In the genomic region with DNA sequence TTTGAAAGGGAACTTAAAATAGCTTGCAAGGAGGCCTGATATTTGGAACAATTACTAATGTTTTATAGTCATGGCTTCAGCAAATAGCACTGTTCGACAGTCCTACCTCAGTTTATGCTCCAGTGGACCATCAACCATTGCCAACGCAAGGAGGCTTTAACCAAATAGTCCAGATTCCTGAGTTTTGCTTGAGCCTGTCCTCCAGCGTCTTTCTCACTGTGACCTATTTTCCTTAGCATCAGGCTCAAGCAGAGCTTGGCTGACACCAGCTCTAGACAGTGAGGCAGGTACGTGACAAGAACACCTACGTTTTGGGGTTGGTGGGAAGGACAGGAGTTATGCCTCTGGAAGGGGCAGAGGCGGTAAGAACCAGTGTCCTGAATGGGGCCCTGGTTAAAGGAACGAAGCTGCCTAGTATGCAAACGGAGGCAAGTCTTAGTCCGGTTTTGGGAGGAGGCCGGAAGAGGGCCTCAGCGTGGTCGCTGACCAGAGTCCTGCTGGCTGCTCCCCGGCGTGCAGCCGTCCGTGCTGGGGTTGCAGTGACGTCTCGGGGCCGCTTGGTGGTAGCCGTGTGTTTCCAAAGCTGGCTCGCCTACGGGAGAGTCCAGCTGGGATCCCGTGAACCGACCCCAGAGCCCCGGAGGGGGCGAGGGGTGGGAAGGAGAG, we compare ENCODE assay signal across 1 cellular context.
TF ChIP-seq lines count a peak whose summit lies in the region.

No MANE protein-coding gene starts in this region.

TF ChIP-seq in HepG2, 621 proteins besides CTCF, POLR2A, EP300 and RAD21 (continues in another document):
- TF ChIP-seq PHF20 (CRISPR knock-in tag; IDR thresholded peaks at IDR 0.05) (no peak), ELF1 (CRISPR knock-in tag; IDR thresholded peaks at IDR 0.05) (peak; percentile 40; the same call in 1 of the 2 replicates), PCBP2 (optimal IDR thresholded peaks at IDR 0.05; ENCODE audit: low read depth, low read length, poor library complexity, severe bottlenecking) (no peak), MAF1 (CRISPR knock-in tag; IDR thresholded peaks at IDR 0.05; ENCODE audit: borderline replicate concordance) (0 out of 2 replicates have a peak, but pooled peaks have one; percentile 52), AKAP8 (CRISPR knock-in tag; IDR thresholded peaks at IDR 0.05) (no peak), ZNF788 (CRISPR knock-in tag; IDR thresholded peaks at IDR 0.05; ENCODE audit: borderline replicate concordance) (no peak), ZNF230 (CRISPR knock-in tag; IDR thresholded peaks at IDR 0.05) (no peak), KDM3A (CRISPR knock-in tag; IDR thresholded peaks at IDR 0.05; ENCODE audit: low read depth) (peak; percentile 72; the same call in 1 of the 2 replicates), ZSCAN21 (CRISPR knock-in tag; IDR thresholded peaks at IDR 0.05; ENCODE audit: borderline replicate concordance) (no peak; the same call in 1 of the 2 replicates), ZNF333 (CRISPR knock-in tag; IDR thresholded peaks at IDR 0.05; ENCODE audit: borderline replicate concordance) (peak; percentile 18; the same call in 1 of the 2 replicates), NKX3-1 (CRISPR knock-in tag; IDR thresholded peaks at IDR 0.05) (no peak), SCMH1 (CRISPR knock-in tag; IDR thresholded peaks at IDR 0.05; ENCODE audit: borderline replicate concordance) (no peak), YY1 (IDR thresholded peaks at IDR 0.05; ENCODE audit: insufficient read depth, insufficient replicate concordance, low read depth, low read length) (peak; percentile 11), ZBTB3 (CRISPR knock-in tag; IDR thresholded peaks at IDR 0.05; ENCODE audit: borderline replicate concordance, low read depth) (no peak), DR1 (CRISPR knock-in tag; IDR thresholded peaks at IDR 0.05) (peak; percentile 39; the same call in 1 of the 2 replicates), MYC (CRISPR knock-in tag; IDR thresholded peaks at IDR 0.05; ENCODE audit: borderline replicate concordance) (peak; percentile 41; the same call in 1 of the 2 replicates), ZNF777 (CRISPR knock-in tag; IDR thresholded peaks at IDR 0.05) (peak; percentile 76), ZNF839 (CRISPR knock-in tag; IDR thresholded peaks at IDR 0.05; ENCODE audit: borderline replicate concordance) (no peak), GPN1 (CRISPR knock-in tag; IDR thresholded peaks at IDR 0.05; ENCODE audit: borderline replicate concordance) (no peak), SP1 (IDR thresholded peaks at IDR 0.05) (no peak), SP1 (CRISPR knock-in tag; IDR thresholded peaks at IDR 0.05) (no peak), SMYD3 (CRISPR knock-in tag; IDR thresholded peaks at IDR 0.05) (no peak), ZNF354B (CRISPR knock-in tag; IDR thresholded peaks at IDR 0.05) (0 out of 2 replicates have a peak, but pooled peaks have one; percentile 31), REPIN1 (CRISPR knock-in tag; IDR thresholded peaks at IDR 0.05; ENCODE audit: borderline replicate concordance, low read depth) (0 out of 2 replicates have a peak, but pooled peaks have one; percentile 60), ZNF816 (CRISPR knock-in tag; IDR thresholded peaks at IDR 0.05; ENCODE audit: borderline replicate concordance) (no peak), MIER2 (CRISPR knock-in tag; IDR thresholded peaks at IDR 0.05) (peak; percentile 87), FOXP1 (IDR thresholded peaks at IDR 0.05) (no peak), FOXP1 (CRISPR knock-in tag; IDR thresholded peaks at IDR 0.05) (no peak), ZSCAN20 (CRISPR knock-in tag; IDR thresholded peaks at IDR 0.05; ENCODE audit: borderline replicate concordance) (no peak), ZNF350 (CRISPR knock-in tag; IDR thresholded peaks at IDR 0.05; ENCODE audit: borderline replicate concordance, low read depth) (peak; percentile 52; the same call in 1 of the 2 replicates), ZNF501 (CRISPR knock-in tag; IDR thresholded peaks at IDR 0.05) (peak; percentile 41; the same call in 1 of the 2 replicates), ERF (CRISPR knock-in tag; IDR thresholded peaks at IDR 0.05) (peak; percentile 26; the same call in 1 of the 2 replicates), KAT7 (CRISPR knock-in tag; IDR thresholded peaks at IDR 0.05; ENCODE audit: borderline replicate concordance) (no peak)
- TF ChIP-seq, protein P1, sequence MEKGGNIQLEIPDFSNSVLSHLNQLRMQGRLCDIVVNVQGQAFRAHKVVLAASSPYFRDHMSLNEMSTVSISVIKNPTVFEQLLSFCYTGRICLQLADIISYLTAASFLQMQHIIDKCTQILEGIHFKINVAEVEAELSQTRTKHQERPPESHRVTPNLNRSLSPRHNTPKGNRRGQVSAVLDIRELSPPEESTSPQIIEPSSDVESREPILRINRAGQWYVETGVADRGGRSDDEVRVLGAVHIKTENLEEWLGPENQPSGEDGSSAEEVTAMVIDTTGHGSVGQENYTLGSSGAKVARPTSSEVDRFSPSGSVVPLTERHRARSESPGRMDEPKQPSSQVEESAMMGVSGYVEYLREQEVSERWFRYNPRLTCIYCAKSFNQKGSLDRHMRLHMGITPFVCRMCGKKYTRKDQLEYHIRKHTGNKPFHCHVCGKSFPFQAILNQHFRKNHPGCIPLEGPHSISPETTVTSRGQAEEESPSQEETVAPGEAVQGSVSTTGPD (CRISPR knock-in tag; IDR thresholded peaks at IDR 0.05): no peak
- TF ChIP-seq, protein P2, sequence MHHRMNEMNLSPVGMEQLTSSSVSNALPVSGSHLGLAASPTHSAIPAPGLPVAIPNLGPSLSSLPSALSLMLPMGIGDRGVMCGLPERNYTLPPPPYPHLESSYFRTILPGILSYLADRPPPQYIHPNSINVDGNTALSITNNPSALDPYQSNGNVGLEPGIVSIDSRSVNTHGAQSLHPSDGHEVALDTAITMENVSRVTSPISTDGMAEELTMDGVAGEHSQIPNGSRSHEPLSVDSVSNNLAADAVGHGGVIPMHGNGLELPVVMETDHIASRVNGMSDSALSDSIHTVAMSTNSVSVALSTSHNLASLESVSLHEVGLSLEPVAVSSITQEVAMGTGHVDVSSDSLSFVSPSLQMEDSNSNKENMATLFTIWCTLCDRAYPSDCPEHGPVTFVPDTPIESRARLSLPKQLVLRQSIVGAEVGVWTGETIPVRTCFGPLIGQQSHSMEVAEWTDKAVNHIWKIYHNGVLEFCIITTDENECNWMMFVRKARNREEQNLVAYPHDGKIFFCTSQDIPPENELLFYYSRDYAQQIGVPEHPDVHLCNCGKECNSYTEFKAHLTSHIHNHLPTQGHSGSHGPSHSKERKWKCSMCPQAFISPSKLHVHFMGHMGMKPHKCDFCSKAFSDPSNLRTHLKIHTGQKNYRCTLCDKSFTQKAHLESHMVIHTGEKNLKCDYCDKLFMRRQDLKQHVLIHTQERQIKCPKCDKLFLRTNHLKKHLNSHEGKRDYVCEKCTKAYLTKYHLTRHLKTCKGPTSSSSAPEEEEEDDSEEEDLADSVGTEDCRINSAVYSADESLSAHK (CRISPR knock-in tag; IDR thresholded peaks at IDR 0.05; ENCODE audit: borderline replicate concordance): no peak
- TF ChIP-seq, protein P3, sequence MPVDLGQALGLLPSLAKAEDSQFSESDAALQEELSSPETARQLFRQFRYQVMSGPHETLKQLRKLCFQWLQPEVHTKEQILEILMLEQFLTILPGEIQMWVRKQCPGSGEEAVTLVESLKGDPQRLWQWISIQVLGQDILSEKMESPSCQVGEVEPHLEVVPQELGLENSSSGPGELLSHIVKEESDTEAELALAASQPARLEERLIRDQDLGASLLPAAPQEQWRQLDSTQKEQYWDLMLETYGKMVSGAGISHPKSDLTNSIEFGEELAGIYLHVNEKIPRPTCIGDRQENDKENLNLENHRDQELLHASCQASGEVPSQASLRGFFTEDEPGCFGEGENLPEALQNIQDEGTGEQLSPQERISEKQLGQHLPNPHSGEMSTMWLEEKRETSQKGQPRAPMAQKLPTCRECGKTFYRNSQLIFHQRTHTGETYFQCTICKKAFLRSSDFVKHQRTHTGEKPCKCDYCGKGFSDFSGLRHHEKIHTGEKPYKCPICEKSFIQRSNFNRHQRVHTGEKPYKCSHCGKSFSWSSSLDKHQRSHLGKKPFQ (CRISPR knock-in tag; IDR thresholded peaks at IDR 0.05; ENCODE audit: insufficient replicate concordance): no peak
- TF ChIP-seq, protein P4, sequence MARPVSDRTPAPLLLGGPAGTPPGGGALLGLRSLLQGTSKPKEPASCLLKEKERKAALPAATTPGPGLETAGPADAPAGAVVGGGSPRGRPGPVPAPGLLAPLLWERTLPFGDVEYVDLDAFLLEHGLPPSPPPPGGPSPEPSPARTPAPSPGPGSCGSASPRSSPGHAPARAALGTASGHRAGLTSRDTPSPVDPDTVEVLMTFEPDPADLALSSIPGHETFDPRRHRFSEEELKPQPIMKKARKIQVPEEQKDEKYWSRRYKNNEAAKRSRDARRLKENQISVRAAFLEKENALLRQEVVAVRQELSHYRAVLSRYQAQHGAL (CRISPR knock-in tag; IDR thresholded peaks at IDR 0.05; ENCODE audit: not compliant biosample characterization): peak; percentile 53
- TF ChIP-seq, protein P5, sequence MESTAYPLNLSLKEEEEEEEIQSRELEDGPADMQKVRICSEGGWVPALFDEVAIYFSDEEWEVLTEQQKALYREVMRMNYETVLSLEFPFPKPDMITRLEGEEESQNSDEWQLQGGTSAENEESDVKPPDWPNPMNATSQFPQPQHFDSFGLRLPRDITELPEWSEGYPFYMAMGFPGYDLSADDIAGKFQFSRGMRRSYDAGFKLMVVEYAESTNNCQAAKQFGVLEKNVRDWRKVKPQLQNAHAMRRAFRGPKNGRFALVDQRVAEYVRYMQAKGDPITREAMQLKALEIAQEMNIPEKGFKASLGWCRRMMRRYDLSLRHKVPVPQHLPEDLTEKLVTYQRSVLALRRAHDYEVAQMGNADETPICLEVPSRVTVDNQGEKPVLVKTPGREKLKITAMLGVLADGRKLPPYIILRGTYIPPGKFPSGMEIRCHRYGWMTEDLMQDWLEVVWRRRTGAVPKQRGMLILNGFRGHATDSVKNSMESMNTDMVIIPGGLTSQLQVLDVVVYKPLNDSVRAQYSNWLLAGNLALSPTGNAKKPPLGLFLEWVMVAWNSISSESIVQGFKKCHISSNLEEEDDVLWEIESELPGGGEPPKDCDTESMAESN (CRISPR knock-in tag; conservative IDR thresholded peaks at IDR 0.05): 0 out of 2 replicates have a peak, but pooled peaks have one; percentile 40
- TF ChIP-seq, protein P6, sequence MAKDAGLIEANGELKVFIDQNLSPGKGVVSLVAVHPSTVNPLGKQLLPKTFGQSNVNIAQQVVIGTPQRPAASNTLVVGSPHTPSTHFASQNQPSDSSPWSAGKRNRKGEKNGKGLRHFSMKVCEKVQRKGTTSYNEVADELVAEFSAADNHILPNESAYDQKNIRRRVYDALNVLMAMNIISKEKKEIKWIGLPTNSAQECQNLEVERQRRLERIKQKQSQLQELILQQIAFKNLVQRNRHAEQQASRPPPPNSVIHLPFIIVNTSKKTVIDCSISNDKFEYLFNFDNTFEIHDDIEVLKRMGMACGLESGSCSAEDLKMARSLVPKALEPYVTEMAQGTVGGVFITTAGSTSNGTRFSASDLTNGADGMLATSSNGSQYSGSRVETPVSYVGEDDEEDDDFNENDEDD (CRISPR knock-in tag; IDR thresholded peaks at IDR 0.05; ENCODE audit: borderline replicate concordance): no peak
- TF ChIP-seq, protein P7, sequence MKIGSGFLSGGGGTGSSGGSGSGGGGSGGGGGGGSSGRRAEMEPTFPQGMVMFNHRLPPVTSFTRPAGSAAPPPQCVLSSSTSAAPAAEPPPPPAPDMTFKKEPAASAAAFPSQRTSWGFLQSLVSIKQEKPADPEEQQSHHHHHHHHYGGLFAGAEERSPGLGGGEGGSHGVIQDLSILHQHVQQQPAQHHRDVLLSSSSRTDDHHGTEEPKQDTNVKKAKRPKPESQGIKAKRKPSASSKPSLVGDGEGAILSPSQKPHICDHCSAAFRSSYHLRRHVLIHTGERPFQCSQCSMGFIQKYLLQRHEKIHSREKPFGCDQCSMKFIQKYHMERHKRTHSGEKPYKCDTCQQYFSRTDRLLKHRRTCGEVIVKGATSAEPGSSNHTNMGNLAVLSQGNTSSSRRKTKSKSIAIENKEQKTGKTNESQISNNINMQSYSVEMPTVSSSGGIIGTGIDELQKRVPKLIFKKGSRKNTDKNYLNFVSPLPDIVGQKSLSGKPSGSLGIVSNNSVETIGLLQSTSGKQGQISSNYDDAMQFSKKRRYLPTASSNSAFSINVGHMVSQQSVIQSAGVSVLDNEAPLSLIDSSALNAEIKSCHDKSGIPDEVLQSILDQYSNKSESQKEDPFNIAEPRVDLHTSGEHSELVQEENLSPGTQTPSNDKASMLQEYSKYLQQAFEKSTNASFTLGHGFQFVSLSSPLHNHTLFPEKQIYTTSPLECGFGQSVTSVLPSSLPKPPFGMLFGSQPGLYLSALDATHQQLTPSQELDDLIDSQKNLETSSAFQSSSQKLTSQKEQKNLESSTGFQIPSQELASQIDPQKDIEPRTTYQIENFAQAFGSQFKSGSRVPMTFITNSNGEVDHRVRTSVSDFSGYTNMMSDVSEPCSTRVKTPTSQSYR (CRISPR knock-in tag; IDR thresholded peaks at IDR 0.05; ENCODE audit: borderline replicate concordance): no peak
- TF ChIP-seq, protein P8, sequence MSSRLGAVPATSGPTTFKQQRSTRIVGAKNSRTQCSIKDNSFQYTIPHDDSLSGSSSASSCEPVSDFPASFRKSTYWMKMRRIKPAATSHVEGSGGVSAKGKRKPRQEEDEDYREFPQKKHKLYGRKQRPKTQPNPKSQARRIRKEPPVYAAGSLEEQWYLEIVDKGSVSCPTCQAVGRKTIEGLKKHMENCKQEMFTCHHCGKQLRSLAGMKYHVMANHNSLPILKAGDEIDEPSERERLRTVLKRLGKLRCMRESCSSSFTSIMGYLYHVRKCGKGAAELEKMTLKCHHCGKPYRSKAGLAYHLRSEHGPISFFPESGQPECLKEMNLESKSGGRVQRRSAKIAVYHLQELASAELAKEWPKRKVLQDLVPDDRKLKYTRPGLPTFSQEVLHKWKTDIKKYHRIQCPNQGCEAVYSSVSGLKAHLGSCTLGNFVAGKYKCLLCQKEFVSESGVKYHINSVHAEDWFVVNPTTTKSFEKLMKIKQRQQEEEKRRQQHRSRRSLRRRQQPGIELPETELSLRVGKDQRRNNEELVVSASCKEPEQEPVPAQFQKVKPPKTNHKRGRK (CRISPR knock-in tag; IDR thresholded peaks at IDR 0.05): no peak
- TF ChIP-seq, protein P9, sequence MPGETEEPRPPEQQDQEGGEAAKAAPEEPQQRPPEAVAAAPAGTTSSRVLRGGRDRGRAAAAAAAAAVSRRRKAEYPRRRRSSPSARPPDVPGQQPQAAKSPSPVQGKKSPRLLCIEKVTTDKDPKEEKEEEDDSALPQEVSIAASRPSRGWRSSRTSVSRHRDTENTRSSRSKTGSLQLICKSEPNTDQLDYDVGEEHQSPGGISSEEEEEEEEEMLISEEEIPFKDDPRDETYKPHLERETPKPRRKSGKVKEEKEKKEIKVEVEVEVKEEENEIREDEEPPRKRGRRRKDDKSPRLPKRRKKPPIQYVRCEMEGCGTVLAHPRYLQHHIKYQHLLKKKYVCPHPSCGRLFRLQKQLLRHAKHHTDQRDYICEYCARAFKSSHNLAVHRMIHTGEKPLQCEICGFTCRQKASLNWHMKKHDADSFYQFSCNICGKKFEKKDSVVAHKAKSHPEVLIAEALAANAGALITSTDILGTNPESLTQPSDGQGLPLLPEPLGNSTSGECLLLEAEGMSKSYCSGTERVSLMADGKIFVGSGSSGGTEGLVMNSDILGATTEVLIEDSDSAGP (CRISPR knock-in tag; IDR thresholded peaks at IDR 0.05; ENCODE audit: borderline replicate concordance): 0 out of 2 replicates have a peak, but pooled peaks have one; percentile 30
- TF ChIP-seq, protein P10, sequence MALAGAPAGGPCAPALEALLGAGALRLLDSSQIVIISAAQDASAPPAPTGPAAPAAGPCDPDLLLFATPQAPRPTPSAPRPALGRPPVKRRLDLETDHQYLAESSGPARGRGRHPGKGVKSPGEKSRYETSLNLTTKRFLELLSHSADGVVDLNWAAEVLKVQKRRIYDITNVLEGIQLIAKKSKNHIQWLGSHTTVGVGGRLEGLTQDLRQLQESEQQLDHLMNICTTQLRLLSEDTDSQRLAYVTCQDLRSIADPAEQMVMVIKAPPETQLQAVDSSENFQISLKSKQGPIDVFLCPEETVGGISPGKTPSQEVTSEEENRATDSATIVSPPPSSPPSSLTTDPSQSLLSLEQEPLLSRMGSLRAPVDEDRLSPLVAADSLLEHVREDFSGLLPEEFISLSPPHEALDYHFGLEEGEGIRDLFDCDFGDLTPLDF (CRISPR knock-in tag; IDR thresholded peaks at IDR 0.05): no peak
